Comparison of ENCODE assay signal across 21 cellular contexts in genomic region chr1:8164670-8165069, GRCh38.
"Had no signal": no experiment of that assay in that cellular context is flagged by ENCODE, and none has a peak within 500 bp of the region (broad histone marks: within the 10 kb centered on the region; RNA-seq: fewer than 3 reads in every experiment).

No MANE protein-coding gene starts in this region.

- H2AFZ ChIP-seq: neural progenitor cell had no signal

- H3K4me2 ChIP-seq: neural progenitor cell, smooth muscle cell had no signal

- H3K27me3 ChIP-seq: dorsolateral prefrontal cortex, neural progenitor cell, right lobe of liver, stomach, thyroid gland, upper lobe of left lung, uterus had no signal

- H3K9me3 ChIP-seq: lower lobe of right lung, right lobe of liver, stomach, thyroid gland, upper lobe of left lung, uterus had no signal

- H3K4me3 ChIP-seq: dorsolateral prefrontal cortex, lower lobe of right lung, neural progenitor cell, right lobe of liver, smooth muscle cell, stomach, thyroid gland, upper lobe of left lung, uterus had no signal

- DNase-seq: cerebellar nuclear complex; dorsolateral prefrontal cortex; effector CD4-positive, alpha-beta T cell; head of caudate nucleus; left ventricle myocardium superior; lower lobe of right lung; naive thymus-derived CD4-positive, alpha-beta T cell; nucleus accumbens; retina; right lobe of liver; stimulated activated CD4-positive, alpha-beta T cell treated with anti-CD3 and anti-CD28 coated beads, Interleukin-12 subunit alpha, Interleukin-12 subunit beta, amount 100 ng/mL, for 4 hours; stimulated activated CD4-positive, alpha-beta T cell treated with anti-CD3 and anti-CD28 coated beads, Interleukin-1b, Interleukin-23, amount 100 ng/mL, for 48 hours; stimulated activated CD4-positive, alpha-beta T cell treated with anti-CD3 and anti-CD28 coated beads, Interleukin-4, amount 100 ng/mL, for 1 hour; stimulated activated CD8-positive, alpha-beta memory T cell treated with anti-CD3 and anti-CD28 coated beads, Interleukin-4, amount 100 ng/mL, for 48 hours; stimulated activated naive CD4-positive, alpha-beta T cell; stomach; thyroid gland; upper lobe of left lung; uterus had no signal

- H3K9ac ChIP-seq: neural progenitor cell had no signal

- ATAC-seq: left ventricle myocardium superior; lower lobe of right lung; naive thymus-derived CD4-positive, alpha-beta T cell; right lobe of liver had no signal

- H3K27ac ChIP-seq: lower lobe of right lung, neural progenitor cell, right lobe of liver, stomach, thyroid gland, upper lobe of left lung, uterus had no signal

- H3K36me3 ChIP-seq: lower lobe of right lung, neural progenitor cell, right lobe of liver, stomach, thyroid gland, upper lobe of left lung, uterus had no signal
